13 cellular contexts compared by ENCODE assay signal in genomic region chr10:14039968-14040668, GRCh38.
DNase-seq lines count a peak whose midpoint lies in the region; ATAC-seq lines count a peak whose summit lies in the region.
"Had no signal": no experiment of that assay in that cellular context is flagged by ENCODE, and none has a peak within 500 bp of the region (broad histone marks: within the 10 kb centered on the region; RNA-seq: fewer than 3 reads in every experiment).

No MANE protein-coding gene starts in this region.

- peak overlapping the region in 9 of 11 experiments; percentile 0 to 80 (median 34); a peak in 14 of 22 replicates for H3K4me2 ChIP-seq in BLaER1 treated with 17β-estradiol and CSF1 and Interleukin-3, amounts not matched to agents 10 nM and 100 nM

- peaks cover 8 to 29% (median 15%) of the 10 kb centered on the region in 10 experiments; a peak in 16 of 20 replicates for H3K4me1 ChIP-seq in BLaER1 treated with 17β-estradiol and CSF1 and Interleukin-3, amounts not matched to agents 10 nM and 100 nM

- DNase-seq in astrocyte of the hippocampus (ENCODE audit: low read depth, low spot score) (peak; percentile 41), left cardiac atrium (no peak), sciatic nerve (ENCODE audit: low spot score) (no peak), left colon (no peak)
- DNase-seq in stimulated activated naive CD8-positive, alpha-beta T cell treated with anti-CD3 and anti-CD28 coated beads, Interleukin-15, amount 100 ng/mL, for 72 hours, result no peak
- DNase-seq in activated effector memory CD4-positive, alpha-beta T cell treated with Interleukin-2 at 50 U/mL for 16 hours, result no peak
- DNase-seq: CD4-positive, alpha-beta memory T cell; H9; NCI-H2029 treated with DMSO at 0.1 percent for 48 hours; stimulated activated CD4-positive, alpha-beta T cell treated with anti-CD3 and anti-CD28 coated beads, Interleukin-4, amount 100 ng/mL, for 1 hour; T-helper 2 cell had no signal

- H3K27me3 Mint-ChIP-seq in stimulated activated naive CD8-positive, alpha-beta T cell treated with anti-CD3 and anti-CD28 coated beads, Interleukin-15, amount 100 ng/mL, for 72 hours, result no peaks in the 10 kb centered on the region
- H3K27me3 Mint-ChIP-seq: CD4-positive, alpha-beta memory T cell had no signal

- peak; percentile 70 to 75 for ATAC-seq in left cardiac atrium
- peak; percentile 71 for ATAC-seq in sciatic nerve
- ATAC-seq in GM21526 (IDR thresholded peaks at IDR 0.05; ENCODE audit: low FRiP score, unreplicated experiment), result no peak
- no peak for ATAC-seq in stimulated activated naive CD8-positive, alpha-beta T cell treated with anti-CD3 and anti-CD28 coated beads, Interleukin-15, amount 100 ng/mL, for 72 hours
- ATAC-seq in left colon, result no peak

- no peaks in the 10 kb centered on the region for H3K4me1 Mint-ChIP-seq in stimulated activated naive CD8-positive, alpha-beta T cell treated with anti-CD3 and anti-CD28 coated beads, Interleukin-15, amount 100 ng/mL, for 72 hours

- peak overlapping the region in 5 of 11 experiments; percentile 64 to 75 (median 75); a peak in 10 of 22 replicates for H3K27ac ChIP-seq in BLaER1 treated with 17β-estradiol and CSF1 and Interleukin-3, amounts not matched to agents 10 nM and 100 nM

- H3K27ac Mint-ChIP-seq in stimulated activated naive CD8-positive, alpha-beta T cell treated with anti-CD3 and anti-CD28 coated beads, Interleukin-15, amount 100 ng/mL, for 72 hours, result no peak overlapping the region
- H3K27ac Mint-ChIP-seq: H9 had no signal

- H3K9me3 Mint-ChIP-seq in stimulated activated naive CD8-positive, alpha-beta T cell treated with anti-CD3 and anti-CD28 coated beads, Interleukin-15, amount 100 ng/mL, for 72 hours, result no peaks in the 10 kb centered on the region
- H3K9me3 Mint-ChIP-seq: H9 had no signal

- peaks cover 0 to 5% (median 0%) of the 10 kb centered on the region in 11 experiments; a peak in 3 of 22 replicates for H3K9me3 ChIP-seq in BLaER1 treated with 17β-estradiol and CSF1 and Interleukin-3, amounts not matched to agents 10 nM and 100 nM (replicated peaks in 1 of 11)

- no peaks in the 10 kb centered on the region for H3K36me3 ChIP-seq in BLaER1 treated with 17β-estradiol and CSF1 and Interleukin-3, amounts not matched to agents 10 nM and 100 nM

- no peaks in the 10 kb centered on the region for H4K20me1 ChIP-seq in BLaER1 treated with 17β-estradiol and CSF1 and Interleukin-3, amounts not matched to agents 10 nM and 100 nM

- H3K4me3 Mint-ChIP-seq in stimulated activated naive CD8-positive, alpha-beta T cell treated with anti-CD3 and anti-CD28 coated beads, Interleukin-15, amount 100 ng/mL, for 72 hours, result no peak overlapping the region
- H3K4me3 Mint-ChIP-seq: CD4-positive, alpha-beta memory T cell; H9 had no signal

- H3K9ac ChIP-seq in BLaER1 treated with 17β-estradiol and CSF1 and Interleukin-3, amounts not matched to agents 10 nM and 100 nM, result peak overlapping the region in 3 of 11 experiments; percentile 48 to 69 (median 54); a peak in 3 of 22 replicates

- H3K4me3 ChIP-seq in BLaER1 treated with 17β-estradiol and CSF1 and Interleukin-3, amounts not matched to agents 10 nM and 100 nM, result no peak overlapping the region

- H3K27me3 ChIP-seq in BLaER1 treated with 17β-estradiol and CSF1 and Interleukin-3, amounts not matched to agents 10 nM and 100 nM, result no peaks in the 10 kb centered on the region

- intact Hi-C loops in left cardiac atrium (cut with DNase I) (no loop called here), sciatic nerve (cut with DNase I) (no loop called here), left colon (cut with DNase I, micrococcal nuclease) (no loop called here)

Comparison
In these comparisons a context has a peak if more than half of its experiments do, and no peak if none do; other contexts are left out.
1. ATAC-seq: peak in left cardiac atrium (2 of 2) and sciatic nerve (single experiment); none in GM21526 (single experiment), stimulated activated naive CD8-positive, alpha-beta T cell treated with anti-CD3 and anti-CD28 coated beads, Interleukin-15, amount 100 ng/mL, for 72 hours (single experiment) and left colon (single experiment).